In genomic region chr9:78994476-78994875, GRCh38 we compare ENCODE assay signal across 21 cellular contexts.
"Had no signal": no experiment of that assay in that cellular context is flagged by ENCODE, and none has a peak within 500 bp of the region (broad histone marks: within the 10 kb centered on the region; RNA-seq: fewer than 3 reads in every experiment).

No MANE protein-coding gene starts in this region.

- ATAC-seq: effector memory CD8-positive, alpha-beta T cell; foreskin keratinocyte; heart left ventricle; natural killer cell had no signal

- H3K4me1 ChIP-seq: heart left ventricle, right atrium auricular region, tibial nerve had no signal

- H3K9me3 ChIP-seq: tibial nerve had no signal

- H3K27ac ChIP-seq: foreskin keratinocyte, heart left ventricle, right atrium auricular region, tibial nerve, WERI-Rb-1 had no signal

- DNase-seq: activated CD4-positive, alpha-beta memory T cell treated with anti-CD3 and anti-CD28 coated beads for 36 hours; activated CD4-positive, alpha-beta T cell treated with anti-CD3 and anti-CD28 coated beads, Interleukin-2, amount 10 ng/mL, durations not matched to agents 24 days and 14 days; activated CD4-positive, CD25-positive, alpha-beta regulatory T cell treated with anti-CD3 and anti-CD28 coated beads, Interleukin-2, amount 50 U/mL, for 72 hours; activated CD8-positive, alpha-beta memory T cell treated with anti-CD3 and anti-CD28 coated beads, Interleukin-2, amount 50 U/mL, for 4 hours; activated gamma-delta T cell; activated naive CD4-positive, alpha-beta T cell treated with anti-CD3 and anti-CD28 coated beads, Interleukin-2, amount 50 U/mL, for 16 hours; activated T-cell treated with anti-CD3 and anti-CD28 coated beads, Interleukin-2, amount 50 U/mL, for 1 hour; amygdala; caudate nucleus; cortex of kidney; effector memory CD8-positive, alpha-beta T cell; foreskin keratinocyte; heart left ventricle; hypothalamus; mesenchymal stem cell; natural killer cell; stimulated activated naive CD4-positive, alpha-beta T cell; T1000; WERI-Rb-1 had no signal

- H3K36me3 Mint-ChIP-seq: activated CD4-positive, alpha-beta memory T cell treated with anti-CD3 and anti-CD28 coated beads for 36 hours; natural killer cell had no signal

- H3K4me3 ChIP-seq: heart left ventricle, right atrium auricular region, tibial nerve had no signal

- H3K4me3 Mint-ChIP-seq: activated CD4-positive, alpha-beta memory T cell treated with anti-CD3 and anti-CD28 coated beads for 36 hours; activated CD4-positive, alpha-beta T cell treated with anti-CD3 and anti-CD28 coated beads, Interleukin-2, amount 10 ng/mL, durations not matched to agents 24 days and 14 days; effector memory CD8-positive, alpha-beta T cell; natural killer cell had no signal

- H3K27me3 Mint-ChIP-seq: activated CD4-positive, alpha-beta memory T cell treated with anti-CD3 and anti-CD28 coated beads for 36 hours; activated CD4-positive, alpha-beta T cell treated with anti-CD3 and anti-CD28 coated beads, Interleukin-2, amount 10 ng/mL, durations not matched to agents 24 days and 14 days; effector memory CD8-positive, alpha-beta T cell had no signal

- H3K27me3 ChIP-seq: foreskin keratinocyte, heart left ventricle, right atrium auricular region, tibial nerve had no signal

- H3K9me3 Mint-ChIP-seq: activated CD4-positive, alpha-beta memory T cell treated with anti-CD3 and anti-CD28 coated beads for 36 hours; activated CD4-positive, alpha-beta T cell treated with anti-CD3 and anti-CD28 coated beads, Interleukin-2, amount 10 ng/mL, durations not matched to agents 24 days and 14 days had no signal

- H3K27ac Mint-ChIP-seq: activated CD4-positive, alpha-beta memory T cell treated with anti-CD3 and anti-CD28 coated beads for 36 hours; activated CD4-positive, alpha-beta T cell treated with anti-CD3 and anti-CD28 coated beads, Interleukin-2, amount 10 ng/mL, durations not matched to agents 24 days and 14 days; effector memory CD8-positive, alpha-beta T cell; natural killer cell had no signal

- H3K36me3 ChIP-seq: heart left ventricle, right atrium auricular region, tibial nerve, WERI-Rb-1 had no signal

- H3K4me1 Mint-ChIP-seq: activated CD4-positive, alpha-beta T cell treated with anti-CD3 and anti-CD28 coated beads, Interleukin-2, amount 10 ng/mL, durations not matched to agents 24 days and 14 days; natural killer cell had no signal
